Comparison of ENCODE assay signal across 8 cellular contexts in the genomic region with DNA sequence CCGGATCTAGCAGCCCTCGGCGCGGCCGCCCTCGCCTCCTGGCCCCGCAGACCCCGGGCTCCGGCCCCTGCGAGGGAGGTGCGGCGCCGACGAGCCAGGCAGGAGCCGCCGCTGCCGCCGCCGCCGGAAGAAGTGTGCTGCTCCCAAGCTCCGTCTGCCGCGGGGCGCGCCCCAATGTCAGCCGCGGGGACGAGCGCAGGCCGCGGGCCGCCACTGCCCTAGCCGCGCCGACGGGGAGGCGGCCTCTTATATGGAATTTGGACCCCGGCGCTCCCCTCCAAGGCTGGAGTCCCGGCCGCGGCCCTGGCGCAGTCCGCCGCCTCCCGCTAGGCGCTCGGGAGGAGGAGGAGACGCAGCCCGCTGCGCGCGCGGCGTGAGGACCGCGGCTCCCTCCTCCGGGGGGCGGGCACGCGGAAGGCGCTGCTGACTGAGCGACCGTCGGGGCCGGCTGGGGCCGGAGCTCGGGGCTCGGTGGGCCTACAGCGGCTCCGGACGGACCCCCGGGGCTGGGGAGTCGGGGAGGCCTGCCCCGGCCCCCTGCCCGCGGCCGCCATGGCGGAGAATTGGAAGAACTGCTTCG. TPM values are rescaled to one million over a fixed set of nuclear protein-coding genes. Genes with fewer than 3 reads are reported as not detected.
DNase-seq lines count a peak whose midpoint lies in the region; ATAC-seq, FAIRE-seq and TF ChIP-seq lines count a peak whose summit lies in the region.

A gene with protein sequence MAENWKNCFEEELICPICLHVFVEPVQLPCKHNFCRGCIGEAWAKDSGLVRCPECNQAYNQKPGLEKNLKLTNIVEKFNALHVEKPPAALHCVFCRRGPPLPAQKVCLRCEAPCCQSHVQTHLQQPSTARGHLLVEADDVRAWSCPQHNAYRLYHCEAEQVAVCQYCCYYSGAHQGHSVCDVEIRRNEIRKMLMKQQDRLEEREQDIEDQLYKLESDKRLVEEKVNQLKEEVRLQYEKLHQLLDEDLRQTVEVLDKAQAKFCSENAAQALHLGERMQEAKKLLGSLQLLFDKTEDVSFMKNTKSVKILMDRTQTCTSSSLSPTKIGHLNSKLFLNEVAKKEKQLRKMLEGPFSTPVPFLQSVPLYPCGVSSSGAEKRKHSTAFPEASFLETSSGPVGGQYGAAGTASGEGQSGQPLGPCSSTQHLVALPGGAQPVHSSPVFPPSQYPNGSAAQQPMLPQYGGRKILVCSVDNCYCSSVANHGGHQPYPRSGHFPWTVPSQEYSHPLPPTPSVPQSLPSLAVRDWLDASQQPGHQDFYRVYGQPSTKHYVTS (plus strand): TSS at position 414 of the 580 bp plus-strand sequence. CDS start 139 bp downstream, at position 553.

- FAIRE-seq in HepG2 (lab: Jason Lieb, UNC) = no peak

- CTCF ChIA-PET in WTC11 (lab: Charles Lee) (interaction anchor here (0.6 to 3.2 kb wide), 21 partner anchors 9 to 260 kb away, joined by 3 to 45 read pairs (median 4); a partner anchor contains a TSS), HepG2 (lab: Yijun Ruan, JAX; ENCODE audit: low intra/inter-chr PET ratio, low total read pairs) (interaction anchor here (1.6 to 2.1 kb wide), 3 partner anchors 44 to 140 kb away, joined by 5 to 7 read pairs (median 5); a partner anchor contains a TSS)

- H3K27ac Mint-ChIP-seq in WTC11 (peak within 1 kb of the TSS; percentile 94), chondrocyte (ENCODE audit: unreplicated experiment) (peak within 1 kb of the TSS; percentile 99)

- TF ChIP-seq CTCF in WTC11 (IDR thresholded peaks at IDR 0.05) (no peak), chondrocyte (IDR thresholded peaks at IDR 0.05) (no peak), HepG2 (CRISPR knock-in tag; IDR thresholded peaks at IDR 0.05) (no peak; the same call in 1 of the 2 replicates)

- H3K27me3 Mint-ChIP-seq in WTC11 (ENCODE audit: low read depth) (no peaks in the 10 kb centered on the region), chondrocyte (ENCODE audit: low read depth) (no peaks in the 10 kb centered on the region)

- TF ChIP-seq EP300 in Ishikawa (IDR thresholded peaks at IDR 0.05; ENCODE audit: borderline replicate concordance) (peak; percentile 36; the same call in 1 of the 2 replicates), HepG2 (IDR thresholded peaks at IDR 0.05; ENCODE audit: low read depth in 2 of 2, low read length in 2 of 2) (0 out of 4 replicates have a peak, but pooled peaks of 1 of the 2 experiments have one; percentile 16), HepG2 (CRISPR knock-in tag; IDR thresholded peaks at IDR 0.05; ENCODE audit: borderline replicate concordance) (no peak)

- no peaks in the 10 kb centered on the region for H3K36me3 Mint-ChIP-seq in WTC11
- peaks cover 2% of the 10 kb centered on the region for H3K36me3 Mint-ChIP-seq in chondrocyte (ENCODE audit: low read depth)

- H3K9ac ChIP-seq in HepG2 (ENCODE audit: insufficient read depth, low read depth, low read length) = peak within 1 kb of the TSS; percentile 90

- POLR2A ChIA-PET in WTC11 (lab: Charles Lee) (interaction anchor here (0.6 to 3.2 kb wide), 9 partner anchors 9 to 523 kb away, joined by 3 to 22 read pairs (median 3); no protein-coding TSS in a partner anchor), HepG2 (lab: Yijun Ruan, JAX) (interaction anchor here (1.2 to 4.1 kb wide), 11 partner anchors 15 to 491 kb away, joined by 3 to 86 read pairs (median 16); a partner anchor contains a TSS)

- peak within 1 kb of the TSS; percentile 69 to 85 (median 82) for H3K4me3 ChIP-seq in HepG2 (replicated peaks in 1 of 3; ENCODE audit: insufficient read depth in 1 of 3, low read depth in 2 of 3, low read length in 3 of 3)

- BruUV-seq in HepG2 (replicated peaks; lab: Mats Ljungman, UMichigan) = no TSS peak

- DNase-seq in DMS53 treated with DMSO at 0.1 percent for 48 hours (lab: John Stamatoyannopoulos, UW; ENCODE audit: unreplicated experiment) (peak; percentile 36), WTC11 (ENCODE audit: low spot score) (peak; percentile 54), chondrocyte (ENCODE audit: low spot score) (peak; percentile 82), HepG2 (ENCODE audit: low spot score) (peak; percentile 55), cortex of kidney (lab: John Stamatoyannopoulos, UW) (no peak)
- peak in 2 of 3 donors; percentile 22 to 46 for DNase-seq in stimulated activated CD4-positive, alpha-beta T cell treated with anti-CD3 and anti-CD28 coated beads, TNF-alpha, amount 100 ng/mL, for 1 hour (ENCODE audit: low read depth in 3 of 3, low spot score in 1 of 3)

- TF ChIP-seq POLR2A in HepG2 (IDR thresholded peaks at IDR 0.05; ENCODE audit: insufficient read depth in 1 of 2, low read depth in 2 of 2, low read length in 2 of 2) = 0 out of 4 replicates have a peak, but pooled peaks of 1 of the 2 experiments have one; percentile 15

- H3K36me3 ChIP-seq in HepG2 (replicated peaks in 1 of 2; ENCODE audit: control insufficient read depth in 1 of 2, insufficient read depth in 2 of 2, low read length in 2 of 2) = peaks cover 10 to 22% of the 10 kb centered on the region in 2 experiments; a peak in 4 of 5 replicates

- no peaks in the 10 kb centered on the region for H3K9me3 Mint-ChIP-seq in WTC11
- H3K9me3 Mint-ChIP-seq in chondrocyte (ENCODE audit: low read depth) = no peaks in the 10 kb centered on the region

- H3K4me3 Mint-ChIP-seq in WTC11 = peak within 1 kb of the TSS; percentile 96
- H3K4me3 Mint-ChIP-seq in chondrocyte (ENCODE audit: unreplicated experiment) = peak within 1 kb of the TSS; percentile 96

- WGBS in HepG2 (ENCODE audit: low lambda C conversion rate) = no CpG with 5 or more reads among the region's 80 CpGs

- peak within 1 kb of the TSS; percentile 90 for H3K4me2 ChIP-seq in HepG2 (ENCODE audit: low read depth, low read length)

- ATAC-seq in WTC11 (no peak; the same call in none of the 2 replicates), HepG2 (peak; percentile 36), HG03457 (IDR thresholded peaks at IDR 0.05; ENCODE audit: unreplicated experiment) (no peak)

- H3K4me1 ChIP-seq in HepG2 (ENCODE audit: insufficient read depth, low read length) = peaks cover 37% of the 10 kb centered on the region

- no peak for TF ChIP-seq RAD21 in Ishikawa (IDR thresholded peaks at IDR 0.05; ENCODE audit: low read depth)
- peak; percentile 27; the same call in 1 of the 2 replicates for TF ChIP-seq RAD21 in HepG2 (CRISPR knock-in tag; IDR thresholded peaks at IDR 0.05)

- H3K9me3 ChIP-seq in HepG2 (ENCODE audit: low read length) = no peaks in the 10 kb centered on the region

- peaks cover 49% of the 10 kb centered on the region for H3K79me2 ChIP-seq in HepG2 (ENCODE audit: insufficient read depth, low read length)

- intact Hi-C loops in HepG2 (cut with micrococcal nuclease; ENCODE audit: unreplicated experiment) = no loop called here

- peaks cover 36% of the 10 kb centered on the region for H4K20me1 ChIP-seq in HepG2 (ENCODE audit: insufficient read depth, low read length)

- H2AFZ ChIP-seq in HepG2 (ENCODE audit: low read length) = no peak within 1 kb of the TSS

- H3K27ac ChIP-seq in HepG2 (ENCODE audit: extremely low read length, insufficient read depth, low read length) = peak within 1 kb of the TSS; percentile 95

- in situ Hi-C loops in HepG2 (cut with HindIII; ENCODE audit: extremely low pct_ligation_motif_present, low pct_unique_long_range_greater_than_20kb) = no loop called here

- no peaks in the 10 kb centered on the region; a peak in 1 of 5 replicates for H3K27me3 ChIP-seq in HepG2 (ENCODE audit: control insufficient read depth in 1 of 2, insufficient read depth in 2 of 2, low read length in 2 of 2)

- H3K4me1 Mint-ChIP-seq in WTC11 = peaks cover 40% of the 10 kb centered on the region
- H3K4me1 Mint-ChIP-seq in chondrocyte (ENCODE audit: low read depth) = peaks cover 42% of the 10 kb centered on the region

TF ChIP-seq in WTC11, 78 proteins besides CTCF, POLR2A, EP300 and RAD21 (continues in another document):
- TF ChIP-seq ZNF423 (CRISPR knock-in tag; IDR thresholded peaks at IDR 0.05) = 0 out of 2 replicates have a peak, but pooled peaks have one; percentile 29

TF ChIP-seq in HepG2, 621 proteins besides CTCF, POLR2A, EP300 and RAD21 (continues in another document):
- TF ChIP-seq MEIS2 (CRISPR knock-in tag; IDR thresholded peaks at IDR 0.05) = 0 out of 2 replicates have a peak, but pooled peaks have one; percentile 8

RNA-seq across cellular contexts. Expression of the gene that starts here (rescaled TPM):
- total RNA-seq in WTC11 (2021) (36.3 to 40.3 TPM (median 36.8 TPM) in 3 replicates), chondrocyte (40.3 to 74.4 TPM (median 66.8 TPM) in 3 replicates), HepG2 (2016; rRNA removed; fragmentation: Illumina TruSeq; extraction: Trizol) (38.9 and 39.8 TPM in 2 replicates)
- total RNA-seq in HepG2 (2016; cell fraction: cytosol; rRNA removed; fragmentation: Illumina TruSeq; extraction: Trizol; ENCODE audit: low read depth) = 13.4 and 13.6 TPM in 2 replicates
- total RNA-seq in HepG2 (2016; cell fraction: insoluble cytoplasmic fraction; rRNA removed; fragmentation: Illumina TruSeq; extraction: Trizol) = 33.2 and 39.7 TPM in 2 replicates
- total RNA-seq in HepG2 (2016; cell fraction: membrane; rRNA removed; fragmentation: Illumina TruSeq; extraction: Trizol) = 49.9 and 53.6 TPM in 2 replicates
- total RNA-seq in HepG2 (2016; cell fraction: nucleus; rRNA removed; fragmentation: Illumina TruSeq; extraction: Trizol) = 21.9 and 30.8 TPM in 2 replicates
- 66.5 and 84.1 TPM in 2 replicates for polyA plus RNA-seq in HepG2 (2011; rRNA removed)
- 62.9 and 70.1 TPM in 2 replicates for polyA plus RNA-seq in HepG2 (2011; cell fraction: cytosol; rRNA removed)
- polyA plus RNA-seq in HepG2 (2011; cell fraction: nucleus; rRNA removed) = 86.9 and 92.0 TPM in 2 replicates
- 98.0 and 117 TPM in 2 replicates for polyA plus RNA-seq in HepG2 (2012)
- 18.4 and 21.2 TPM in 2 replicates for polyA plus RNA-seq in HepG2 (2016; cell fraction: cytosol; fragmentation: Illumina TruSeq; extraction: Trizol; ENCODE audit: low read depth)
- polyA plus RNA-seq in HepG2 (2016; cell fraction: insoluble cytoplasmic fraction; fragmentation: Illumina TruSeq; extraction: Trizol; ENCODE audit: low read depth) = 51.6 and 70.7 TPM in 2 replicates
- polyA plus RNA-seq in HepG2 (2016; cell fraction: membrane; fragmentation: Illumina TruSeq; extraction: Trizol; ENCODE audit: low read depth) = 57.9 and 63.0 TPM in 2 replicates
- polyA plus RNA-seq in HepG2 (2016; cell fraction: nucleus; fragmentation: Illumina TruSeq; extraction: Trizol; ENCODE audit: insufficient read depth, low read depth) = 63.9 and 73.5 TPM in 2 replicates
- 23.8 and 82.1 TPM in 2 replicates for polyA minus RNA-seq in HepG2 (2011; rRNA and poly(A)+ RNA removed; ENCODE audit: low replicate concordance)
- polyA minus RNA-seq in HepG2 (2011; cell fraction: cytosol; rRNA and poly(A)+ RNA removed) = 41.1 and 48.2 TPM in 2 replicates
- polyA minus RNA-seq in HepG2 (2011; cell fraction: nucleus; rRNA and poly(A)+ RNA removed) = 36.6 and 46.0 TPM in 2 replicates
